Comparison of ENCODE assay signal across 14 cellular contexts in the genomic region with DNA sequence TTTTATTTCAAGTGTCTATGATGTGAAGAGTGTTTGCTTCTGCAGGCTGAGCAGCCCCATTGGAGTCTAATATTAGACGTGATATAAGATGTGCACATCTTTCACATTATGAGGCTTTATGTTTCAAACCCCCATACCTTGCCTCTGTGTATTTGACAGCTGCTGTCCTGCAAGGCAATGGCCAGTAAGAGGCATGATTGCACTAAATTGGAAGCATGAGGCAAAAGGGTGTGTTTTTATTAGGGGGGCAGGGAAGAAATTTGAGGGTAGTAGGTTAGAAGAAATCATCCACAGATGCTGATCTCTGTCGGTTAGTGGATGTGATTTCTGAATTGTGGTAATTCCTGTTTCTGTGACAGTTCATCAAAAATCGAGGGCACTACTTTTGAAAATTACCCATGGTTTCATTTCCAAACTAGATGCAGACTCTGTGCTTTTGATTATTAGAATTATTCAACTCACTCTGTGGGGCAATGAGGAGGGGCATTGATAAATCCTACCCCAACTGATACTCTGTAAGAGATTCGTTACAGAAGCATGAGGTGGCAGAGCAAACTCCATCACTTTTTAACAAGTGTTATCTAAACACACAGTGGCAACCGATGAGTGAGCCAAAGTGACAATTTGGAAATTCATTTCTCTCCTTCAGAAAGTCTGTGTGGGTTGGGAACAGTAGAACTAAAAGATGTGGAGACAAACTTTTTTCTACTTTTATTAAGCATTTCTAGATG.
DNase-seq lines count a peak whose midpoint lies in the region; ATAC-seq and TF ChIP-seq lines count a peak whose summit lies in the region.
"Had no signal": no experiment of that assay in that cellular context is flagged by ENCODE, and none has a peak within 500 bp of the region (broad histone marks: within the 10 kb centered on the region; RNA-seq: fewer than 3 reads in every experiment).

No MANE protein-coding gene starts in this region.

- H3K4me3 ChIP-seq in cardiac muscle cell (no peak overlapping the region), Panc1 (ENCODE audit: low read depth in 2 of 2, low read length in 2 of 2) (no peak overlapping the region), foreskin fibroblast (ENCODE audit: low read depth in 1 of 2, low read length in 2 of 2) (no peak overlapping the region), tibial nerve (peak overlapping the region in 2 of 4 donors; percentile 1 to 9)
- H3K4me3 ChIP-seq: prostate gland had no signal

- peak; percentile 16 to 30 for DNase-seq in cardiac muscle cell (ENCODE audit: low read depth in 1 of 2, low spot score in 1 of 2)
- DNase-seq in Right ventricle myocardium inferior (ENCODE audit: missing footprints), result no peak
- DNase-seq in Panc1 (ENCODE audit: low read depth, low spot score), result no peak
- peak; percentile 14 to 50 for DNase-seq in foreskin fibroblast
- no peak for DNase-seq in tibial nerve (ENCODE audit: low spot score in 2 of 2)
- no peak for DNase-seq in NCI-H1930 (lab: John Stamatoyannopoulos, UW)
- DNase-seq in retina, result no peak
- no peak for DNase-seq in NCI-H2171 treated with DMSO at 0.1 percent for 48 hours (lab: John Stamatoyannopoulos, UW)
- DNase-seq: activated CD4-positive, alpha-beta T cell treated with anti-CD3 and anti-CD28 coated beads for 48 hours; amniotic stem cell; COR-L47; NCI-H1092 had no signal

- intact Hi-C loops in Right ventricle myocardium inferior (cut with DNase I), result no loop called here
- intact Hi-C loops in Panc1 (cut with micrococcal nuclease; ENCODE audit: unreplicated experiment), result no loop called here

- peak; percentile 25 for TF ChIP-seq CTCF in cardiac muscle cell (IDR thresholded peaks at IDR 0.05; ENCODE audit: low read depth, low read length)
- peak; percentile 12; the same call in 1 of the 2 replicates for TF ChIP-seq CTCF in Panc1 (IDR thresholded peaks at IDR 0.05)
- peak; percentile 43 for TF ChIP-seq CTCF in foreskin fibroblast (IDR thresholded peaks at IDR 0.05; ENCODE audit: low read depth, low read length)
- peak in 4 of 5 experiments; percentile 25 to 47 (median 40) for TF ChIP-seq CTCF in tibial nerve (IDR thresholded peaks at IDR 0.05)

- BruUV-seq in Panc1 (replicated peaks; lab: Mats Ljungman, UMichigan), result no TSS peak

- WGBS in tibial nerve, 2 donors, result 39 to 40% methylated on average over 5 of the region's 5 CpGs

- H3K36me3 ChIP-seq in cardiac muscle cell, result no peaks in the 10 kb centered on the region
- no peaks in the 10 kb centered on the region for H3K36me3 ChIP-seq in Panc1 (ENCODE audit: control insufficient read depth, insufficient read depth, low read length)
- no peaks in the 10 kb centered on the region for H3K36me3 ChIP-seq in tibial nerve
- H3K36me3 ChIP-seq: prostate gland had no signal

- POLR2A ChIA-PET in Panc1 (lab: Charles Lee), result no interaction called here

- H3K27me3 ChIP-seq in cardiac muscle cell (no peaks in the 10 kb centered on the region), Panc1 (ENCODE audit: control insufficient read depth, insufficient read depth, low read length) (no peaks in the 10 kb centered on the region), tibial nerve (no peaks in the 10 kb centered on the region)

- no peaks in the 10 kb centered on the region for H3K9me3 ChIP-seq in cardiac muscle cell (ENCODE audit: low read depth)
- H3K9me3 ChIP-seq in Panc1 (ENCODE audit: control insufficient read depth, insufficient read depth, low read depth, low read length), result no peaks in the 10 kb centered on the region
- peaks cover 0 to 15% (median 4%) of the 10 kb centered on the region in 4 donors for H3K9me3 ChIP-seq in tibial nerve
- H3K9me3 ChIP-seq: prostate gland had no signal

- no peak for TF ChIP-seq POLR2A in tibial nerve (IDR thresholded peaks at IDR 0.05)

- peak in 1 of 2 donors; percentile 44 for TF ChIP-seq EP300 in tibial nerve (IDR thresholded peaks at IDR 0.05)

- CTCF ChIA-PET in Panc1 (lab: Charles Lee), result no interaction called here

- no peak for ATAC-seq in Right ventricle myocardium inferior
- ATAC-seq in Panc1, result no peak

- H3K27ac ChIP-seq in cardiac muscle cell (no peak overlapping the region), Panc1 (ENCODE audit: low read length) (no peak overlapping the region), tibial nerve (peak overlapping the region; percentile 41 to 86 (median 72))
- H3K27ac ChIP-seq: epithelial cell of prostate, prostate gland had no signal

- H3K4me1 ChIP-seq in cardiac muscle cell (ENCODE audit: low read depth), result peaks cover 21% of the 10 kb centered on the region
- no peaks in the 10 kb centered on the region for H3K4me1 ChIP-seq in Panc1 (ENCODE audit: control insufficient read depth, insufficient read depth, low read length)
- peaks cover 0 to 31% (median 0%) of the 10 kb centered on the region in 4 donors for H3K4me1 ChIP-seq in tibial nerve
- H3K4me1 ChIP-seq: prostate gland had no signal

- in situ Hi-C loops in Panc1 (cut with HindIII; ENCODE audit: low pct_unique_long_range_greater_than_20kb, low sequenced_read_pairs), result no loop called here

Comparison
In these comparisons a context has a peak if more than half of its experiments do, and no peak if none do; other contexts are left out.
1. DNase-seq: peak in cardiac muscle cell (2 of 2) and foreskin fibroblast (2 of 2); none in Right ventricle myocardium inferior (single experiment), Panc1 (single experiment), tibial nerve (0 of 2), NCI-H1930 (0 of 2), retina (single experiment) and NCI-H2171 treated with DMSO at 0.1 percent for 48 hours (single experiment).
2. H3K27ac ChIP-seq: peak in tibial nerve (4 of 4); none in cardiac muscle cell (single experiment) and Panc1 (single experiment).
3. Peak in every context shown above with its lines, with median percentiles within 50 percentile points of each other: CTCF ChIP-seq.